Comparison of ENCODE assay signal across 8 cellular contexts in genomic region chr7:128168667-128169210, GRCh38.
DNase-seq lines count a peak whose midpoint lies in the region; ATAC-seq and TF ChIP-seq lines count a peak whose summit lies in the region.
"Had no signal": no experiment of that assay in that cellular context is flagged by ENCODE, and none has a peak within 500 bp of the region (broad histone marks: within the 10 kb centered on the region; RNA-seq: fewer than 3 reads in every experiment).

No MANE protein-coding gene starts in this region.

- in situ Hi-C loops in G401 (cut with HindIII; ENCODE audit: low sequenced_read_pairs): no loop called here

- DNase-seq in G401 (ENCODE audit: low spot score) (peak; percentile 49), erythroblast (lab: John Stamatoyannopoulos, UW) (peak; percentile 17 to 20), neuronal stem cell (ENCODE audit: low spot score) (peak; percentile 86), amygdala (lab: John Stamatoyannopoulos, UW) (no peak)
- no peak for DNase-seq in effector CD8-positive, alpha-beta T cell (lab: John Stamatoyannopoulos, UW)
- DNase-seq: IMR-90 had no signal

- no peak overlapping the region for H3K9ac ChIP-seq in neuronal stem cell (ENCODE audit: low read depth, low read length, poor library complexity)

- peak overlapping the region; percentile 23 for H2AFZ ChIP-seq in neuronal stem cell (ENCODE audit: low read length)

- no peaks in the 10 kb centered on the region for H3K36me3 ChIP-seq in neuronal stem cell (replicated peaks in 1 of 2; ENCODE audit: control insufficient read depth in 2 of 2, insufficient read depth in 2 of 2, low read length in 2 of 2)

- no peak overlapping the region for H2BK5ac ChIP-seq in neuronal stem cell (ENCODE audit: low read length)

- H2BK12ac ChIP-seq in neuronal stem cell (ENCODE audit: low read length): no peak overlapping the region

- H3K18ac ChIP-seq in neuronal stem cell (ENCODE audit: low read length): no peak overlapping the region

- peaks cover 8 to 9% of the 10 kb centered on the region in 2 donors for H3K4me1 ChIP-seq in neuronal stem cell (ENCODE audit: control insufficient read depth in 2 of 2, insufficient read depth in 1 of 2, low read depth in 1 of 2, low read length in 2 of 2)

- WGBS in neuronal stem cell (ENCODE audit: extremely low coverage in 2 of 2, insufficient read length in 2 of 2, insufficient replicate concordance in 1 of 2), 2 donors: no CpG with 5 or more reads among the region's 16 CpGs

- H3K79me1 ChIP-seq in neuronal stem cell (ENCODE audit: low read depth, low read length): no peaks in the 10 kb centered on the region

- no peak overlapping the region for H3K4me2 ChIP-seq in neuronal stem cell (ENCODE audit: insufficient read depth, low read length, poor library complexity, severe bottlenecking)

- no peak overlapping the region for H2BK15ac ChIP-seq in neuronal stem cell (ENCODE audit: low read length)

- peaks cover 27 to 94% (median 56%) of the 10 kb centered on the region in 3 experiments for H3K27me3 ChIP-seq in neuronal stem cell (ENCODE audit: control insufficient read depth in 3 of 3, insufficient read depth in 3 of 3, low read depth in 1 of 3, low read length in 3 of 3)

- no peak overlapping the region for H2BK120ac ChIP-seq in neuronal stem cell (ENCODE audit: low read depth, low read length)

- no peak overlapping the region for H4K91ac ChIP-seq in neuronal stem cell (ENCODE audit: low read depth, low read length, poor library complexity)

- no peak for TF ChIP-seq POLR2A in erythroblast (IDR thresholded peaks at IDR 0.05; ENCODE audit: low read length)

- no peak overlapping the region for H4K8ac ChIP-seq in neuronal stem cell (ENCODE audit: low read depth, low read length)

- H3K27ac ChIP-seq in neuronal stem cell (replicated peaks; ENCODE audit: low read length): no peak overlapping the region

- peak overlapping the region in 1 of 2 donors; percentile 62 for H3K4me3 ChIP-seq in neuronal stem cell (ENCODE audit: low read length in 2 of 2)

- H3K4ac ChIP-seq in neuronal stem cell (ENCODE audit: low read length): no peak overlapping the region

- H3K9me3 ChIP-seq in neuronal stem cell (replicated peaks in 1 of 2; ENCODE audit: control insufficient read depth in 2 of 2, insufficient read depth in 1 of 2, low read depth in 1 of 2, low read length in 2 of 2): peaks cover 0 to 5% of the 10 kb centered on the region in 2 donors

- H3K14ac ChIP-seq in neuronal stem cell (ENCODE audit: low read length): no peak overlapping the region

- H2AK5ac ChIP-seq in neuronal stem cell (ENCODE audit: low read depth, low read length): no peak overlapping the region

- H3K23ac ChIP-seq in neuronal stem cell (ENCODE audit: low read depth, low read length, poor library complexity): peak overlapping the region; percentile 69

- no peak for ATAC-seq in HG02759 (IDR thresholded peaks at IDR 0.05; ENCODE audit: unreplicated experiment)

TF ChIP-seq in PFSK-1, 5 proteins besides CTCF, POLR2A, EP300 and RAD21:
- TF ChIP-seq FOXP2 (optimal IDR thresholded peaks at IDR 0.05; ENCODE audit: borderline replicate concordance, extremely low read depth, extremely low read length, insufficient read depth): no peak
- peak; percentile 93 to 96 for TF ChIP-seq REST (IDR thresholded peaks at IDR 0.05; ENCODE audit: insufficient read depth in 1 of 2, low read depth in 2 of 2, low read length in 2 of 2)
- TF ChIP-seq POLR2AphosphoS5 (IDR thresholded peaks at IDR 0.05; ENCODE audit: low read depth, low read length): no peak

Comparison
In these comparisons a context has a peak if more than half of its experiments do, and no peak if none do; other contexts are left out.
1. DNase-seq: peak in G401 (single experiment), erythroblast (2 of 2) and neuronal stem cell (single experiment); none in amygdala (0 of 56) and effector CD8-positive, alpha-beta T cell (single experiment).